ENCODE assay signal across 1 cellular context in genomic region chr7:135557455-135558336, GRCh38.
TF ChIP-seq lines count a peak whose summit lies in the region.

NUP205 (plus strand) TSS chr7:135557917; CDS start chr7:135557945, 28 bp downstream.

TF ChIP-seq in K562, 482 proteins besides CTCF, POLR2A, EP300 and RAD21 (continued from another document and continues in another):
- TF ChIP-seq MGA (IDR thresholded peaks at IDR 0.05), result peak; percentile 98
- TF ChIP-seq ZNF277 (CRISPR knock-in tag; IDR thresholded peaks at IDR 0.05; ENCODE audit: borderline replicate concordance), result no peak
- peak; percentile 66 for TF ChIP-seq MTA3 (IDR thresholded peaks at IDR 0.05; ENCODE audit: borderline replicate concordance)
- TF ChIP-seq POLR3G (IDR thresholded peaks at IDR 0.05; ENCODE audit: extremely low read depth, insufficient read length, insufficient replicate concordance), result no peak
- TF ChIP-seq ZBED1 (IDR thresholded peaks at IDR 0.05), result peak; percentile 82; the same call in 1 of the 2 replicates
- peak; percentile 75 for TF ChIP-seq NBN (IDR thresholded peaks at IDR 0.05; ENCODE audit: low read depth)
- peak; percentile 97 for TF ChIP-seq L3MBTL2 (IDR thresholded peaks at IDR 0.05)
- no peak for TF ChIP-seq RCOR1 (IDR thresholded peaks at IDR 0.05; ENCODE audit: borderline replicate concordance in 1 of 2, low read depth in 2 of 2, low read length in 2 of 2)
- TF ChIP-seq PHB2 (IDR thresholded peaks at IDR 0.05; ENCODE audit: low read depth), result no peak
- TF ChIP-seq BRF1 (IDR thresholded peaks at IDR 0.05; ENCODE audit: borderline replicate concordance, extremely low read depth, insufficient read length), result no peak
- TF ChIP-seq ZNF274 (IDR thresholded peaks at IDR 0.05; ENCODE audit: borderline replicate concordance, low read depth, low read length), result no peak
- TF ChIP-seq NUFIP1 (IDR thresholded peaks at IDR 0.05; ENCODE audit: partially characterized antibody), result peak; percentile 46
- peak; percentile 87 for TF ChIP-seq ATF7 (IDR thresholded peaks at IDR 0.05)
- no peak for TF ChIP-seq ZNF318 (IDR thresholded peaks at IDR 0.05; ENCODE audit: borderline replicate concordance in 1 of 2, low read depth in 1 of 2)
- no peak; the same call in 1 of the 2 replicates for TF ChIP-seq ZKSCAN8 (CRISPR knock-in tag; IDR thresholded peaks at IDR 0.05)
- TF ChIP-seq HDAC6 (IDR thresholded peaks at IDR 0.05; ENCODE audit: low read depth, low read length), result peak; percentile 68; the same call in 1 of the 2 replicates
- TF ChIP-seq HDGF (IDR thresholded peaks at IDR 0.05), result no peak
- TF ChIP-seq SP2 (IDR thresholded peaks at IDR 0.05; ENCODE audit: extremely low read depth, low read depth, low read length, poor library complexity, severe bottlenecking), result no peak
- TF ChIP-seq ZSCAN29 (IDR thresholded peaks at IDR 0.05), result peak; percentile 80
- TF ChIP-seq FOXK1 (CRISPR knock-in tag; IDR thresholded peaks at IDR 0.05; ENCODE audit: borderline replicate concordance), result peak; percentile 97
- no peak for TF ChIP-seq CCNT2 (IDR thresholded peaks at IDR 0.05; ENCODE audit: borderline replicate concordance, extremely low read depth, insufficient read length, low read depth, low read length)
- 0 out of 2 replicates have a peak, but pooled peaks have one; percentile 51 for TF ChIP-seq PHTF2 (CRISPR knock-in tag; IDR thresholded peaks at IDR 0.05)
- no peak for TF ChIP-seq ZNF398 (CRISPR knock-in tag; IDR thresholded peaks at IDR 0.05)
- no peak for TF ChIP-seq ZNF212 (CRISPR knock-in tag; IDR thresholded peaks at IDR 0.05)
- no peak for TF ChIP-seq ZNF316 (IDR thresholded peaks at IDR 0.05)
- no peak for TF ChIP-seq ARID3A (IDR thresholded peaks at IDR 0.05; ENCODE audit: borderline replicate concordance, low read depth, low read length)
- TF ChIP-seq HIVEP1 (CRISPR knock-in tag; IDR thresholded peaks at IDR 0.05), result no peak
- TF ChIP-seq CHD1 (IDR thresholded peaks at IDR 0.05; ENCODE audit: low read length), result peak; percentile 99
- TF ChIP-seq RFX7 (CRISPR knock-in tag; IDR thresholded peaks at IDR 0.05), result no peak
- no peak for TF ChIP-seq CBX2 (IDR thresholded peaks at IDR 0.05; ENCODE audit: insufficient read depth, low read length, poor library complexity, severe bottlenecking)
- TF ChIP-seq RUNX1 (IDR thresholded peaks at IDR 0.05; ENCODE audit: low read depth), result peak; percentile 79; the same call in 1 of the 2 replicates
- TF ChIP-seq FOXA1 (IDR thresholded peaks at IDR 0.05; ENCODE audit: borderline replicate concordance), result no peak
